21 cellular contexts compared by ENCODE assay signal in genomic region chr7:122844191-122844988, GRCh38. TPM values are rescaled to one million over a fixed set of nuclear protein-coding genes. Genes with fewer than 3 reads are reported as not detected.
"Had no signal": no experiment of that assay in that cellular context is flagged by ENCODE, and none has a peak within 500 bp of the region (broad histone marks: within the 10 kb centered on the region; RNA-seq: fewer than 3 reads in every experiment).

No MANE protein-coding gene starts in this region.

- H3K27ac Mint-ChIP-seq: activated CD4-positive, alpha-beta memory T cell treated with anti-CD3 and anti-CD28 coated beads, Interleukin-2, amount 10 ng/mL, durations not matched to agents 7 days and 5 days; activated CD8-positive, alpha-beta memory T cell treated with anti-CD3 and anti-CD28 coated beads, Interleukin-2, amount 10 ng/mL, durations not matched to agents 7 days and 5 days; activated T-helper 2 cell treated with anti-CD3 and anti-CD28 coated beads, Interferon-gamma antibody, Interleukin-2, Interleukin-4, amounts not matched to agents 10 μg/mL and 5 μg/mL and 100 μg/mL, durations not matched to agents 14 hours and 24 hours and 36 hours; nephron; stimulated activated memory B cell treated with anti-CD40 and anti-IgM and Interleukin-4, amounts not matched to agents 10 μg/mL and 1 μg/mL and 100 μg/mL, for 72 hours; T-helper 2 cell treated with Interferon-gamma antibody and Interleukin-4, amounts not matched to agents 5 μg/mL and 100 μg/mL, for 36 hours had no signal

- H3K9me3 Mint-ChIP-seq: activated T-helper 2 cell treated with anti-CD3 and anti-CD28 coated beads, Interferon-gamma antibody, Interleukin-2, Interleukin-4, amounts not matched to agents 10 μg/mL and 5 μg/mL and 100 μg/mL, durations not matched to agents 14 hours and 24 hours and 36 hours; nephron had no signal

- DNase-seq: activated CD4-positive, alpha-beta memory T cell treated with anti-CD3 and anti-CD28 coated beads, Interleukin-2, amount 10 ng/mL, durations not matched to agents 7 days and 5 days; activated CD4-positive, alpha-beta T cell treated with anti-CD3 and anti-CD28 coated beads for 4 hours; activated CD8-positive, alpha-beta memory T cell treated with anti-CD3 and anti-CD28 coated beads, Interleukin-2, amount 10 ng/mL, durations not matched to agents 7 days and 5 days; activated naive CD4-positive, alpha-beta T cell treated with Interleukin-2 at 50 U/mL for 16 hours; activated T-cell treated with anti-CD3 and anti-CD28 coated beads, Interleukin-2, amount 50 U/mL, for 1 hour; aorta; effector CD4-positive, alpha-beta T cell; esophagus squamous epithelium; midbrain; spleen; stimulated activated CD4-positive, alpha-beta T cell treated with anti-CD3 and anti-CD28 coated beads, Interleukin-4, amount 100 ng/mL, for 4 hours; upper lobe of right lung had no signal

- H3K4me3 ChIP-seq: coronary artery, esophagus squamous epithelium, lung, spleen, thoracic aorta, upper lobe of right lung had no signal

- H3K36me3 Mint-ChIP-seq: activated CD8-positive, alpha-beta memory T cell treated with anti-CD3 and anti-CD28 coated beads, Interleukin-2, amount 10 ng/mL, durations not matched to agents 7 days and 5 days; stimulated activated memory B cell treated with anti-CD40 and anti-IgM and Interleukin-4, amounts not matched to agents 10 μg/mL and 1 μg/mL and 100 μg/mL, for 72 hours; WTC11 had no signal

- ATAC-seq: activated CD8-positive, alpha-beta memory T cell treated with anti-CD3 and anti-CD28 coated beads, Interleukin-2, amount 10 ng/mL, durations not matched to agents 7 days and 5 days; stimulated activated memory B cell treated with anti-CD40 and anti-IgM and Interleukin-4, amounts not matched to agents 10 μg/mL and 1 μg/mL and 100 μg/mL, for 72 hours; upper lobe of right lung had no signal

- H3K27ac ChIP-seq: coronary artery, esophagus squamous epithelium, spleen, thoracic aorta, upper lobe of right lung had no signal

- H3K9me3 ChIP-seq: esophagus squamous epithelium, spleen, thoracic aorta, upper lobe of right lung had no signal

- H3K4me3 Mint-ChIP-seq: activated CD4-positive, alpha-beta memory T cell treated with anti-CD3 and anti-CD28 coated beads, Interleukin-2, amount 10 ng/mL, durations not matched to agents 7 days and 5 days; activated CD8-positive, alpha-beta memory T cell treated with anti-CD3 and anti-CD28 coated beads, Interleukin-2, amount 10 ng/mL, durations not matched to agents 7 days and 5 days; central memory CD8-positive, alpha-beta T cell; nephron; stimulated activated memory B cell treated with anti-CD40 and anti-IgM and Interleukin-4, amounts not matched to agents 10 μg/mL and 1 μg/mL and 100 μg/mL, for 72 hours; T-helper 2 cell treated with Interferon-gamma antibody and Interleukin-4, amounts not matched to agents 5 μg/mL and 100 μg/mL, for 36 hours; WTC11 had no signal

- H3K27me3 ChIP-seq: esophagus squamous epithelium, spleen, upper lobe of right lung had no signal

- H3K36me3 ChIP-seq: esophagus squamous epithelium, spleen, thoracic aorta, upper lobe of right lung had no signal

- H3K4me1 Mint-ChIP-seq: activated CD4-positive, alpha-beta memory T cell treated with anti-CD3 and anti-CD28 coated beads, Interleukin-2, amount 10 ng/mL, durations not matched to agents 7 days and 5 days; activated CD8-positive, alpha-beta memory T cell treated with anti-CD3 and anti-CD28 coated beads, Interleukin-2, amount 10 ng/mL, durations not matched to agents 7 days and 5 days; central memory CD8-positive, alpha-beta T cell; nephron; stimulated activated memory B cell treated with anti-CD40 and anti-IgM and Interleukin-4, amounts not matched to agents 10 μg/mL and 1 μg/mL and 100 μg/mL, for 72 hours had no signal

- H3K27me3 Mint-ChIP-seq: activated CD4-positive, alpha-beta memory T cell treated with anti-CD3 and anti-CD28 coated beads, Interleukin-2, amount 10 ng/mL, durations not matched to agents 7 days and 5 days; activated CD8-positive, alpha-beta memory T cell treated with anti-CD3 and anti-CD28 coated beads, Interleukin-2, amount 10 ng/mL, durations not matched to agents 7 days and 5 days; central memory CD8-positive, alpha-beta T cell; stimulated activated memory B cell treated with anti-CD40 and anti-IgM and Interleukin-4, amounts not matched to agents 10 μg/mL and 1 μg/mL and 100 μg/mL, for 72 hours had no signal

- H3K4me1 ChIP-seq: esophagus squamous epithelium had no signal

RNA-seq across cellular contexts. Expression of gene CADPS2, which starts 41.9 kb away (rescaled TPM):
- total RNA-seq: activated CD4-positive, alpha-beta memory T cell treated with anti-CD3 and anti-CD28 coated beads, Interleukin-2, amount 10 ng/mL, durations not matched to agents 7 days and 5 days; activated CD8-positive, alpha-beta memory T cell treated with anti-CD3 and anti-CD28 coated beads, Interleukin-2, amount 10 ng/mL, durations not matched to agents 7 days and 5 days; activated T-helper 2 cell treated with anti-CD3 and anti-CD28 coated beads, Interferon-gamma antibody, Interleukin-2, Interleukin-4, amounts not matched to agents 10 μg/mL and 5 μg/mL and 100 μg/mL, durations not matched to agents 14 hours and 24 hours and 36 hours had no signal
